In genomic region chr6:85425997-85426396, GRCh38 we compare ENCODE assay signal across 28 cellular contexts.
"Had no signal": no experiment of that assay in that cellular context is flagged by ENCODE, and none has a peak within 500 bp of the region (broad histone marks: within the 10 kb centered on the region; RNA-seq: fewer than 3 reads in every experiment).

No MANE protein-coding gene starts in this region.

- ATAC-seq: effector memory CD8-positive, alpha-beta T cell; esophagus mucosa; foreskin keratinocyte; gastrocnemius medialis; gastroesophageal sphincter; heart left ventricle; heart right ventricle had no signal

- H3K27me3 ChIP-seq: colonic mucosa, dorsolateral prefrontal cortex, esophagus muscularis mucosa, esophagus squamous epithelium, foreskin keratinocyte, gastrocnemius medialis, gastroesophageal sphincter, heart left ventricle, heart right ventricle, hepatocyte had no signal

- H3K9me3 ChIP-seq: colonic mucosa had no signal

- H3K4me3 ChIP-seq: colonic mucosa, coronary artery, dorsolateral prefrontal cortex, esophagus muscularis mucosa, esophagus squamous epithelium, gastrocnemius medialis, gastroesophageal sphincter, heart left ventricle, heart right ventricle, hepatocyte had no signal

- DNase-seq: colonic mucosa; cortex of kidney; dermis blood vessel endothelial cell; dorsolateral prefrontal cortex; effector CD4-positive, alpha-beta T cell; effector CD8-positive, alpha-beta T cell; effector memory CD4-positive, alpha-beta T cell; effector memory CD8-positive, alpha-beta T cell; endodermal cell; erythroblast; esophagus squamous epithelium; foreskin fibroblast; foreskin keratinocyte; foreskin melanocyte; gastrocnemius medialis; glutamatergic neuron; head of caudate nucleus; heart left ventricle; heart right ventricle had no signal

- H3K27ac ChIP-seq: colonic mucosa, coronary artery, dorsolateral prefrontal cortex, epithelial cell of prostate, esophagus muscularis mucosa, esophagus squamous epithelium, foreskin keratinocyte, gastrocnemius medialis, gastroesophageal sphincter, heart left ventricle, heart right ventricle, hepatocyte had no signal

- H3K36me3 ChIP-seq: colonic mucosa, esophagus muscularis mucosa, esophagus squamous epithelium, gastrocnemius medialis, gastroesophageal sphincter, heart left ventricle, heart right ventricle had no signal

- H3K79me2 ChIP-seq: hepatocyte had no signal

- H2AFZ ChIP-seq: hepatocyte had no signal

- H3K4me2 ChIP-seq: hepatocyte had no signal

- FAIRE-seq: endometrium, endothelial cell of umbilical vein, frontal cortex had no signal

- H3K4me1 ChIP-seq: colonic mucosa, esophagus muscularis mucosa, esophagus squamous epithelium, foreskin keratinocyte, gastrocnemius medialis, gastroesophageal sphincter, heart left ventricle, heart right ventricle had no signal
